17 cellular contexts compared by ENCODE assay signal in genomic region chrX:82676386-82676785, GRCh38.
DNase-seq lines count a peak whose midpoint lies in the region; ATAC-seq, FAIRE-seq and TF ChIP-seq lines count a peak whose summit lies in the region.
"Had no signal": no experiment of that assay in that cellular context is flagged by ENCODE, and none has a peak within 500 bp of the region (broad histone marks: within the 10 kb centered on the region; RNA-seq: fewer than 3 reads in every experiment).

No MANE protein-coding gene starts in this region.

- POLR2A ChIA-PET in AG04450 (lab: Yijun Ruan, JAX), result no interaction called here

- ATAC-seq in RWPE2 (ENCODE audit: low read depth) (no peak), GM21619 (IDR thresholded peaks at IDR 0.05; ENCODE audit: unreplicated experiment) (no peak)
- ATAC-seq: activated CD8-positive, alpha-beta T cell treated with anti-CD3 and anti-CD28 coated beads, Interleukin-2, amount 10 ng/mL, durations not matched to agents 7 days and 5 days had no signal

- FAIRE-seq in urothelium cell line (lab: Jason Lieb, UNC), result no peak

- H3K4me3 ChIP-seq in AG04450 (ENCODE audit: low read depth, low read length) (no peak overlapping the region), RWPE2 (ENCODE audit: severe bottlenecking) (no peak overlapping the region), fibroblast of mammary gland (ENCODE audit: control insufficient read depth, low read depth, low read length) (no peak overlapping the region)
- H3K4me3 ChIP-seq: BLaER1 treated with 17β-estradiol and CSF1 and Interleukin-3, amounts not matched to agents 10 nM and 100 nM had no signal

- TF ChIP-seq CTCF in AG04450 (IDR thresholded peaks at IDR 0.05; ENCODE audit: low read depth, low read length), result 0 out of 2 replicates have a peak, but pooled peaks have one; percentile 18
- TF ChIP-seq CTCF in RWPE2 (IDR thresholded peaks at IDR 0.05; ENCODE audit: poor library complexity, severe bottlenecking), result peak; percentile 15
- peak; percentile 19 for TF ChIP-seq CTCF in fibroblast of mammary gland (conservative IDR thresholded peaks at IDR 0.05; ENCODE audit: control insufficient read depth, insufficient read depth, low read depth, low read length)

- H3K36me3 ChIP-seq in RWPE2 (ENCODE audit: low read depth), result no peaks in the 10 kb centered on the region
- H3K36me3 ChIP-seq: BLaER1 treated with 17β-estradiol and CSF1 and Interleukin-3, amounts not matched to agents 10 nM and 100 nM had no signal

- CTCF ChIA-PET in AG04450 (lab: Charles Lee), result interaction anchor here (1.2 kb wide), 1 partner anchor 351 kb away, joined by 3 read pairs; no protein-coding TSS in a partner anchor

- H3K27me3 ChIP-seq in AG04450 (ENCODE audit: control insufficient read depth, insufficient read depth, low read length) (no peaks in the 10 kb centered on the region), RWPE2 (ENCODE audit: insufficient read depth, poor library complexity, severe bottlenecking) (no peaks in the 10 kb centered on the region)

- H3K9me3 ChIP-seq in AG04450 (ENCODE audit: control insufficient read depth, insufficient read depth, low read length) (no peaks in the 10 kb centered on the region), RWPE2 (ENCODE audit: severe bottlenecking) (no peaks in the 10 kb centered on the region)

- H3K27ac ChIP-seq in AG04450 (ENCODE audit: low read depth, low read length) (no peak overlapping the region), RWPE2 (ENCODE audit: poor library complexity, severe bottlenecking) (no peak overlapping the region)
- H3K27ac ChIP-seq: BLaER1 treated with 17β-estradiol and CSF1 and Interleukin-3, amounts not matched to agents 10 nM and 100 nM had no signal

- DNase-seq in AG04450 (ENCODE audit: low read depth, low spot score), result no peak
- DNase-seq in HT-29 (ENCODE audit: low spot score), result peak; percentile 58
- DNase-seq in RWPE2 (ENCODE audit: low spot score), result no peak
- DNase-seq in fibroblast of mammary gland (ENCODE audit: low read depth), result peak; percentile 3
- no peak for DNase-seq in urothelium cell line (ENCODE audit: low spot score)
- DNase-seq in NCI-H2196 (lab: John Stamatoyannopoulos, UW; ENCODE audit: unreplicated experiment), result no peak
- no peak for DNase-seq in stimulated activated CD4-positive, alpha-beta T cell treated with anti-CD3 and anti-CD28 coated beads, Interleukin-2, amount 100 ng/mL, for 24 hours
- DNase-seq: activated CD8-positive, alpha-beta T cell treated with anti-CD3 and anti-CD28 coated beads, Interleukin-2, amount 10 ng/mL, durations not matched to agents 7 days and 5 days; activated effector memory CD4-positive, alpha-beta T cell treated with anti-CD3 and anti-CD28 coated beads, Interleukin-2, amount 50 U/mL, for 16 hours; head of caudate nucleus; naive B cell; NCI-H1105; NCI-H446 treated with DMSO at 0.1 percent for 48 hours; retina; stimulated activated CD4-positive, alpha-beta T cell treated with anti-CD3 and anti-CD28 coated beads, Interleukin-2, amount 100 ng/mL, for 48 hours had no signal

- H3K4me1 ChIP-seq in RWPE2 (ENCODE audit: insufficient read depth, poor library complexity, severe bottlenecking), result no peaks in the 10 kb centered on the region
- H3K4me1 ChIP-seq: BLaER1 treated with 17β-estradiol and CSF1 and Interleukin-3, amounts not matched to agents 10 nM and 100 nM had no signal

Comparison
In these comparisons a context has a peak if more than half of its experiments do, and no peak if none do; other contexts are left out.
1. DNase-seq: peak in HT-29 (single experiment) and fibroblast of mammary gland (single experiment); none in AG04450 (single experiment), RWPE2 (single experiment), urothelium cell line (single experiment), NCI-H2196 (single experiment) and stimulated activated CD4-positive, alpha-beta T cell treated with anti-CD3 and anti-CD28 coated beads, Interleukin-2, amount 100 ng/mL, for 24 hours (0 of 2).
2. Peak in every context shown above with its lines, with median percentiles within 50 percentile points of each other: CTCF ChIP-seq.